In genomic region chr7:6753964-6754363, GRCh38 we compare ENCODE assay signal across 9 cellular contexts. TPM values are rescaled to one million over a fixed set of nuclear protein-coding genes. Genes with fewer than 3 reads are reported as not detected.
DNase-seq lines count a peak whose midpoint lies in the region; ATAC-seq and TF ChIP-seq lines count a peak whose summit lies in the region.
"Not testable (repeated sequence)": the region's sequence is repeated elsewhere in the genome, so short reads cannot be mapped to it uniquely, and the experiment has no call there.
"Had no signal": no experiment of that assay in that cellular context is flagged by ENCODE, and none has a peak within 500 bp of the region (broad histone marks: within the 10 kb centered on the region; RNA-seq: fewer than 3 reads in every experiment).

Gene RSPH10B2, plus strand, starts transcription at chr7:6754103. Its CDS starts 3,575 bp downstream, at chr7:6757678.

- intact Hi-C loops in activated CD4-positive, alpha-beta T cell treated with anti-CD3 and anti-CD28 coated beads for 36 hours (cut with DNase I, micrococcal nuclease); Right ventricle myocardium superior (cut with DNase I): not testable (repeated sequence)

- not testable (repeated sequence) for TF ChIP-seq CTCF in BE2C (IDR thresholded peaks at IDR 0.05; ENCODE audit: low read depth, low read length); choroid plexus epithelial cell (conservative IDR thresholded peaks at IDR 0.05; ENCODE audit: low read depth, low read length); nephron progenitor cell (IDR thresholded peaks at IDR 0.05)

- POLR2A ChIA-PET in activated CD4-positive, alpha-beta T cell treated with anti-CD3 and anti-CD28 coated beads for 36 hours (lab: Charles Lee): not testable (repeated sequence)

- not testable (repeated sequence) for H3K9me3 ChIP-seq in BE2C; HUES48 (ENCODE audit: control insufficient read depth, insufficient read depth, low read length)

- peak; percentile 23 for ATAC-seq in activated CD4-positive, alpha-beta T cell treated with anti-CD3 and anti-CD28 coated beads for 36 hours
- ATAC-seq in Right ventricle myocardium superior (ENCODE audit: poor library complexity): peak; percentile 71
- peak; percentile 42 for ATAC-seq in stimulated activated naive CD8-positive, alpha-beta T cell treated with anti-CD3 and anti-CD28 coated beads, Interleukin-15, Interleukin-2, amounts not matched to agents 100 U/mL and 50 U/mL, for 24 hours

- not testable (repeated sequence) for H3K27me3 ChIP-seq in BE2C; HUES48 (ENCODE audit: control insufficient read depth, insufficient read depth, low read length)

- H3K27me3 Mint-ChIP-seq in activated CD4-positive, alpha-beta T cell treated with anti-CD3 and anti-CD28 coated beads for 36 hours; nephron progenitor cell (ENCODE audit: low read depth, poor library complexity): not testable (repeated sequence)

- H3K27ac Mint-ChIP-seq in activated CD4-positive, alpha-beta T cell treated with anti-CD3 and anti-CD28 coated beads for 36 hours; nephron progenitor cell: not testable (repeated sequence)

- H3K4me1 ChIP-seq in BE2C; HUES48 (ENCODE audit: control insufficient read depth, insufficient read depth, low read length): not testable (repeated sequence)

- H3K4me3 Mint-ChIP-seq in activated CD4-positive, alpha-beta T cell treated with anti-CD3 and anti-CD28 coated beads for 36 hours; nephron progenitor cell: not testable (repeated sequence)

- not testable (repeated sequence) for H3K9me3 Mint-ChIP-seq in activated CD4-positive, alpha-beta T cell treated with anti-CD3 and anti-CD28 coated beads for 36 hours (ENCODE audit: low read depth); nephron progenitor cell

- DNase-seq in BE2C (peak; percentile 18), choroid plexus epithelial cell (ENCODE audit: low read depth) (peak; percentile 2), Right ventricle myocardium superior (peak; percentile 40), left kidney (ENCODE audit: low read depth, low spot score) (peak; percentile 12), nephron progenitor cell (peak; percentile 6)
- not testable (repeated sequence) for DNase-seq in activated CD4-positive, alpha-beta T cell treated with anti-CD3 and anti-CD28 coated beads for 36 hours; stimulated activated naive CD8-positive, alpha-beta T cell treated with anti-CD3 and anti-CD28 coated beads, Interleukin-15, Interleukin-2, amounts not matched to agents 100 U/mL and 50 U/mL, for 24 hours

- H3K4me1 Mint-ChIP-seq in activated CD4-positive, alpha-beta T cell treated with anti-CD3 and anti-CD28 coated beads for 36 hours; nephron progenitor cell: not testable (repeated sequence)

- CTCF ChIA-PET in activated CD4-positive, alpha-beta T cell treated with anti-CD3 and anti-CD28 coated beads for 36 hours (lab: Charles Lee): not testable (repeated sequence)

- H3K36me3 Mint-ChIP-seq in activated CD4-positive, alpha-beta T cell treated with anti-CD3 and anti-CD28 coated beads for 36 hours (ENCODE audit: low read depth); nephron progenitor cell (ENCODE audit: low read depth): not testable (repeated sequence)

- H3K36me3 ChIP-seq in BE2C; HUES48 (ENCODE audit: control insufficient read depth, insufficient read depth, low read length): not testable (repeated sequence)

- H3K9ac ChIP-seq in HUES48 (ENCODE audit: low read depth, low read length): not testable (repeated sequence)

- H3K4me3 ChIP-seq in BE2C (ENCODE audit: low read depth, low read length) (0 out of 2 replicates have a peak within 1 kb of the TSS, but pooled peaks have one; percentile 19), HUES48 (ENCODE audit: low read depth, low read length) (peak within 1 kb of the TSS; percentile 50; the same call in 1 of the 2 replicates), choroid plexus epithelial cell (ENCODE audit: low read depth, low read length) (peak within 1 kb of the TSS; percentile 28)

- H3K27ac ChIP-seq in HUES48 (ENCODE audit: low read depth, low read length): not testable (repeated sequence)

RNA-seq across cellular contexts. Expression of gene RSPH10B2, which starts in this region (rescaled TPM):
- not detected for polyA plus RNA-seq in BE2C (2012; ENCODE audit: insufficient read depth, insufficient read length, low read depth)
- under 1 TPM in 1 of 2 experiments, not detected in 1; 0.48 TPM for total RNA-seq in activated CD4-positive, alpha-beta T cell treated with anti-CD3 and anti-CD28 coated beads for 36 hours
- total RNA-seq in Right ventricle myocardium superior: not detected
- polyA plus RNA-seq: IgD-negative memory B cell had no signal

Comparison
In these comparisons a context has a peak if more than half of its experiments do, and no peak if none do; other contexts are left out.
1. Peak in ATAC-seq in activated CD4-positive, alpha-beta T cell treated with anti-CD3 and anti-CD28 coated beads for 36 hours; RNA of the gene not detected or under 1 TPM.
2. Peak in DNase-seq and ATAC-seq in Right ventricle myocardium superior; RNA of the gene not detected or under 1 TPM.